ENCODE assay signal across 6 cellular contexts in genomic region chr1:145995964-145996432, GRCh38. TPM values are rescaled to one million over a fixed set of nuclear protein-coding genes. Genes with fewer than 3 reads are reported as not detected.
A peak's percentile ranks its signal among the peaks of the same experiment; 100 is the strongest.
DNase-seq lines count a peak whose midpoint lies in the region; ATAC-seq and TF ChIP-seq lines count a peak whose summit lies in the region.

No MANE protein-coding gene starts in this region.

- H3K79me2 ChIP-seq in neural cell (replicated peaks; ENCODE audit: insufficient read depth, low read length) = peaks cover 59% of the 10 kb centered on the region

- peak overlapping the region; percentile 79 for H3K4me3 ChIP-seq in neural cell (ENCODE audit: low read length)

- TF ChIP-seq CTCF in neural cell (IDR thresholded peaks at IDR 0.05; ENCODE audit: poor library complexity, severe bottlenecking) = no peak
- TF ChIP-seq CTCF in GM10266 (IDR thresholded peaks at IDR 0.05; ENCODE audit: control insufficient read depth, insufficient read depth, low read depth, missing control alignments) = no peak

- no peak overlapping the region for H2AFZ ChIP-seq in neural cell (ENCODE audit: low read depth, low read length)

- no peak overlapping the region for H3K4me2 ChIP-seq in neural cell (ENCODE audit: low read length)

- DNase-seq in astrocyte of the hippocampus (ENCODE audit: low read depth, low spot score) (peak; percentile 27), GM10266 (ENCODE audit: extremely low spot score) (no peak)
- DNase-seq in activated CD4-positive, alpha-beta T cell treated with anti-CD3 and anti-CD28 coated beads for 1 hour = no peak

- H3K9ac ChIP-seq in neural cell (ENCODE audit: low read length) = peak overlapping the region; percentile 76

- no peaks in the 10 kb centered on the region for H3K27me3 ChIP-seq in neural cell (ENCODE audit: insufficient read depth, low read depth, low read length)

- H3K9me3 ChIP-seq in KOPT-K1 (ENCODE audit: insufficient read depth, low read length, poor library complexity, severe bottlenecking) = no peaks in the 10 kb centered on the region
- H3K9me3 ChIP-seq in neural cell (ENCODE audit: low read length) = no peaks in the 10 kb centered on the region

- no peak for ATAC-seq in HG03095 (IDR thresholded peaks at IDR 0.05; ENCODE audit: unreplicated experiment)

- no peak for TF ChIP-seq EP300 in neural cell (conservative IDR thresholded peaks at IDR 0.05; ENCODE audit: poor library complexity, severe bottlenecking)

- peaks cover 3% of the 10 kb centered on the region for H3F3A ChIP-seq in neural cell (ENCODE audit: insufficient read depth, low read length, poor library complexity, severe bottlenecking)

- H3K27ac ChIP-seq in KOPT-K1 (ENCODE audit: low read depth, low read length, poor library complexity, severe bottlenecking) = peak overlapping the region; percentile 90
- H3K27ac ChIP-seq in neural cell (ENCODE audit: low read length) = peak overlapping the region; percentile 85

- peaks cover 29% of the 10 kb centered on the region for H3K36me3 ChIP-seq in KOPT-K1 (ENCODE audit: insufficient read depth, low read length)
- H3K36me3 ChIP-seq in neural cell (ENCODE audit: insufficient read depth, low read length) = peaks cover 29% of the 10 kb centered on the region

- TF ChIP-seq RAD21 in neural cell (conservative IDR thresholded peaks at IDR 0.05) = no peak

- no peaks in the 10 kb centered on the region for H3K9me2 ChIP-seq in neural cell (ENCODE audit: insufficient read depth, low read length)

- H4K20me1 ChIP-seq in neural cell (ENCODE audit: insufficient read depth) = peaks cover 50% of the 10 kb centered on the region

TF ChIP-seq in neural cell, 6 proteins besides CTCF, POLR2A, EP300 and RAD21:
- no peak for TF ChIP-seq REST (IDR thresholded peaks at IDR 0.05; ENCODE audit: borderline replicate concordance)
- TF ChIP-seq SMC3 (conservative IDR thresholded peaks at IDR 0.05; ENCODE audit: poor library complexity) = no peak
- no peak for TF ChIP-seq EZH2 (IDR thresholded peaks at IDR 0.05; ENCODE audit: borderline replicate concordance, insufficient read depth, low read length, poor library complexity, severe bottlenecking)
- TF ChIP-seq TAF1 (IDR thresholded peaks at IDR 0.05; ENCODE audit: low read depth) = no peak
- no peak for TF ChIP-seq POLR2AphosphoS5 (IDR thresholded peaks at IDR 0.05)
- no peak for TF ChIP-seq MXI1 (conservative IDR thresholded peaks at IDR 0.05; ENCODE audit: poor library complexity, severe bottlenecking)

RNA-seq across cellular contexts. Expression of gene TXNIP, which starts 0.4 kb away (rescaled TPM):
- polyA plus RNA-seq in neural cell = 140 and 165 TPM in 2 replicates
- 601 and 667 TPM in 2 replicates for polyA minus RNA-seq in neural cell

RNA-seq across cellular contexts. Expression of gene HJV, which starts 25.5 kb away (rescaled TPM):
- polyA plus RNA-seq in neural cell = not detected in 2 replicates
- polyA minus RNA-seq in neural cell = 0.49 TPM in 1 of 2 replicates, not detected in the other

RNA-seq across cellular contexts. Expression of gene POLR3GL, which starts 31.5 kb away (rescaled TPM):
- 37.5 and 38.6 TPM in 2 replicates for polyA plus RNA-seq in neural cell
- polyA minus RNA-seq in neural cell = 10.2 and 19.2 TPM in 2 replicates

RNA-seq across cellular contexts. Expression of gene ANKRD34A, which starts 31.6 kb away (rescaled TPM):
- polyA plus RNA-seq in neural cell = 0.16 and 1.7 TPM in 2 replicates
- polyA minus RNA-seq in neural cell = 0.73 and 1.5 TPM in 2 replicates

RNA-seq across cellular contexts. Expression of gene LIX1L, which starts 38.2 kb away (rescaled TPM):
- 15.7 and 17.0 TPM in 2 replicates for polyA plus RNA-seq in neural cell
- polyA minus RNA-seq in neural cell = 15.1 and 16.9 TPM in 2 replicates
